In genomic region chr6:139425780-139426179, GRCh38 we compare ENCODE assay signal across 20 cellular contexts. TPM values are rescaled to one million over a fixed set of nuclear protein-coding genes. Genes with fewer than 3 reads are reported as not detected.
DNase-seq lines count a peak whose midpoint lies in the region; ATAC-seq, FAIRE-seq and TF ChIP-seq lines count a peak whose summit lies in the region.
"Had no signal": no experiment of that assay in that cellular context is flagged by ENCODE, and none has a peak within 500 bp of the region (broad histone marks: within the 10 kb centered on the region; RNA-seq: fewer than 3 reads in every experiment).

No MANE protein-coding gene starts in this region.

- WGBS in K562 (ENCODE audit: insufficient coverage, low coverage, missing lambda C conversion rate) = 34% methylated on average over 2 of the region's 2 CpGs

- in situ Hi-C loops in K562 (cut with MboI) = no loop called here

- no TSS peak for BruUV-seq in K562 (replicated peaks; lab: Mats Ljungman, UMichigan)

- no peak for TF ChIP-seq CTCF in K562 (IDR thresholded peaks at IDR 0.05 in 2 of 3, conservative IDR thresholded peaks at IDR 0.05 in 1 of 3; ENCODE audit: insufficient read depth in 2 of 3, low read depth in 1 of 3, low read length in 3 of 3)
- no peak for TF ChIP-seq CTCF in GM10248 (IDR thresholded peaks at IDR 0.05; ENCODE audit: control extremely low read depth, extremely low read depth, low read depth, missing control alignments)

- TF ChIP-seq POLR2A in K562 (conservative IDR thresholded peaks at IDR 0.05) = no peak

- H3K4me1 ChIP-seq in K562 (replicated peaks in 1 of 2; ENCODE audit: control insufficient read depth in 2 of 2, insufficient read depth in 2 of 2, low read length in 2 of 2) = peaks cover 3 to 17% of the 10 kb centered on the region in 2 experiments; a peak in 4 of 5 replicates
- H3K4me1 ChIP-seq in SJCRH30 = 0 out of 2 replicates have a peak, but pooled peaks cover 3% of the 10 kb centered on the region

- intact Hi-C loops in K562 (cut with micrococcal nuclease) = no loop called here

- TF ChIP-seq EP300 in K562 (IDR thresholded peaks at IDR 0.05; ENCODE audit: low read length) = no peak

- ATAC-seq in K562 = no peak
- no peak for ATAC-seq in HG03439 (IDR thresholded peaks at IDR 0.05; ENCODE audit: unreplicated experiment)
- ATAC-seq: HepG2, PC-3 had no signal

- FAIRE-seq in K562 (lab: Jason Lieb, UNC) = no peak
- FAIRE-seq: G401.6, HepG2 had no signal

- no peaks in the 10 kb centered on the region for H3K9me1 ChIP-seq in K562 (ENCODE audit: control insufficient read depth, insufficient read depth, low read length)

- no peak overlapping the region for H3K9ac ChIP-seq in K562 (ENCODE audit: insufficient read depth in 1 of 2, low read depth in 2 of 2, low read length in 2 of 2)

- no peak overlapping the region for H3K27ac ChIP-seq in K562 (ENCODE audit: extremely low read depth, low read depth, low read length)
- H3K27ac ChIP-seq in SJCRH30 = no peak overlapping the region
- H3K27ac ChIP-seq: RWPE1 had no signal

- CTCF ChIA-PET in K562 (lab: Yijun Ruan, JAX; ENCODE audit: low intra/inter-chr PET ratio) = no interaction called here
- CTCF ChIA-PET in GM10248 (lab: Yijun Ruan, JAX) = interaction anchor here (1.6 kb wide), 1 partner anchor 9 kb away, joined by 5 read pairs; no protein-coding TSS in a partner anchor

- H3K27me3 ChIP-seq in K562 (ENCODE audit: control insufficient read depth in 2 of 2, insufficient read depth in 2 of 2, low read length in 2 of 2) (no peaks in the 10 kb centered on the region), SJCRH30 (no peaks in the 10 kb centered on the region)

- 0 out of 2 replicates have a peak overlapping the region, but pooled peaks have one; percentile 1 for H2AFZ ChIP-seq in K562 (ENCODE audit: low read depth, low read length)

- no peak overlapping the region for H3K4me3 ChIP-seq in K562
- H3K4me3 ChIP-seq in SJCRH30 = no peak overlapping the region

- TF ChIP-seq RAD21 in K562 (CRISPR knock-in tag; conservative IDR thresholded peaks at IDR 0.05 in 1 of 2, IDR thresholded peaks at IDR 0.05 in 1 of 2) = no peak

- H4K20me1 ChIP-seq in K562 (replicated peaks; ENCODE audit: control insufficient read depth, insufficient read depth, low read length) = no peaks in the 10 kb centered on the region

- H3K9me3 ChIP-seq in K562 (replicated peaks; ENCODE audit: control insufficient read depth, insufficient read depth, low read depth, low read length) (no peaks in the 10 kb centered on the region), SJCRH30 (replicated peaks) (no peaks in the 10 kb centered on the region)

- no peaks in the 10 kb centered on the region for H3K79me2 ChIP-seq in K562 (ENCODE audit: control insufficient read depth, insufficient read depth, low read length)

- peak; percentile 17 for DNase-seq in NCI-H2171 treated with DMSO at 0.1 percent for 48 hours (lab: John Stamatoyannopoulos, UW)
- DNase-seq in NCI-H2171 (lab: John Stamatoyannopoulos, UW) = no peak
- DNase-seq in NCI-H2107 (lab: John Stamatoyannopoulos, UW) = peak; percentile 51
- DNase-seq in K562 (ENCODE audit: extremely low read depth in 1 of 4, low spot score in 3 of 4) = no peak
- DNase-seq in renal cortical epithelial cell (ENCODE audit: low read depth) = peak; percentile 44
- no peak for DNase-seq in GM10248 (ENCODE audit: extremely low spot score)
- DNase-seq in SJCRH30 = no peak
- DNase-seq: 8988T, DND-41, KG1, NCI-H1436 treated with DMSO at 0.1 percent for 48 hours, NCI-H2081 treated with DMSO at 0.1 percent for 48 hours, NCI-H446 treated with DMSO at 0.1 percent for 48 hours, NCI-H82, PC-3, SIG-M5 had no signal

- POLR2A ChIA-PET in K562 (lab: Yijun Ruan, JAX) = interaction anchor here (0.5 to 1.9 kb wide), 3 partner anchors 10 to 1515 kb away, joined by 3 to 6 read pairs (median 6); no protein-coding TSS in a partner anchor
- POLR2A ChIA-PET in GM10248 (lab: Yijun Ruan, JAX) = no interaction called here

- H3K36me3 ChIP-seq in K562 (ENCODE audit: control insufficient read depth, insufficient read depth, low read length) (no peaks in the 10 kb centered on the region), SJCRH30 (no peaks in the 10 kb centered on the region)

- no peak overlapping the region for H3K4me2 ChIP-seq in K562 (ENCODE audit: insufficient read depth, low read length)

TF ChIP-seq in K562, 482 proteins besides CTCF, POLR2A, EP300 and RAD21 (continues in another document):
- TF ChIP-seq NFRKB (IDR thresholded peaks at IDR 0.05; ENCODE audit: low read depth) = no peak
- no peak for TF ChIP-seq IRF1 (CRISPR knock-in tag; IDR thresholded peaks at IDR 0.05; ENCODE audit: borderline replicate concordance)
- no peak for TF ChIP-seq ZC3H11A (IDR thresholded peaks at IDR 0.05; ENCODE audit: low read depth, low read length)
- no peak for TF ChIP-seq PATZ1 (CRISPR knock-in tag; IDR thresholded peaks at IDR 0.05; ENCODE audit: borderline replicate concordance)
- TF ChIP-seq, protein P1, sequence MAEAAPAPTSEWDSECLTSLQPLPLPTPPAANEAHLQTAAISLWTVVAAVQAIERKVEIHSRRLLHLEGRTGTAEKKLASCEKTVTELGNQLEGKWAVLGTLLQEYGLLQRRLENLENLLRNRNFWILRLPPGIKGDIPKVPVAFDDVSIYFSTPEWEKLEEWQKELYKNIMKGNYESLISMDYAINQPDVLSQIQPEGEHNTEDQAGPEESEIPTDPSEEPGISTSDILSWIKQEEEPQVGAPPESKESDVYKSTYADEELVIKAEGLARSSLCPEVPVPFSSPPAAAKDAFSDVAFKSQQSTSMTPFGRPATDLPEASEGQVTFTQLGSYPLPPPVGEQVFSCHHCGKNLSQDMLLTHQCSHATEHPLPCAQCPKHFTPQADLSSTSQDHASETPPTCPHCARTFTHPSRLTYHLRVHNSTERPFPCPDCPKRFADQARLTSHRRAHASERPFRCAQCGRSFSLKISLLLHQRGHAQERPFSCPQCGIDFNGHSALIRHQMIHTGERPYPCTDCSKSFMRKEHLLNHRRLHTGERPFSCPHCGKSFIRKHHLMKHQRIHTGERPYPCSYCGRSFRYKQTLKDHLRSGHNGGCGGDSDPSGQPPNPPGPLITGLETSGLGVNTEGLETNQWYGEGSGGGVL (CRISPR knock-in tag; IDR thresholded peaks at IDR 0.05) = no peak
- TF ChIP-seq, protein P2, sequence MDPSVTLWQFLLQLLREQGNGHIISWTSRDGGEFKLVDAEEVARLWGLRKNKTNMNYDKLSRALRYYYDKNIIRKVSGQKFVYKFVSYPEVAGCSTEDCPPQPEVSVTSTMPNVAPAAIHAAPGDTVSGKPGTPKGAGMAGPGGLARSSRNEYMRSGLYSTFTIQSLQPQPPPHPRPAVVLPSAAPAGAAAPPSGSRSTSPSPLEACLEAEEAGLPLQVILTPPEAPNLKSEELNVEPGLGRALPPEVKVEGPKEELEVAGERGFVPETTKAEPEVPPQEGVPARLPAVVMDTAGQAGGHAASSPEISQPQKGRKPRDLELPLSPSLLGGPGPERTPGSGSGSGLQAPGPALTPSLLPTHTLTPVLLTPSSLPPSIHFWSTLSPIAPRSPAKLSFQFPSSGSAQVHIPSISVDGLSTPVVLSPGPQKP (CRISPR knock-in tag; IDR thresholded peaks at IDR 0.05) = no peak
- no peak for TF ChIP-seq CHD1 (IDR thresholded peaks at IDR 0.05; ENCODE audit: low read length)

RNA-seq across cellular contexts. Expression of gene CITED2, which starts 51.3 kb away (rescaled TPM):
- 15.3 and 17.8 TPM in 2 replicates for total RNA-seq in K562 (2011; cell fraction: chromatin; rRNA removed; ENCODE audit: low replicate concordance)
- total RNA-seq in K562 (2011; cell fraction: nucleolus; rRNA removed) = 22.8 and 25.8 TPM in 2 replicates
- total RNA-seq in K562 (2011; cell fraction: nucleoplasm; rRNA removed) = 18.8 and 19.2 TPM in 2 replicates
- total RNA-seq in K562 (2014; rRNA removed) (56.6 and 80.0 TPM in 2 replicates), K562 (2014; rRNA removed; fragmentation: Illumina TruSeq; extraction: Trizol) (15.3 and 18.2 TPM in 2 replicates), K562 (2015; rRNA removed; fragmentation: Illumina TruSeq; extraction: Trizol) (12.0 and 13.5 TPM in 2 replicates), K562 (2021) (80.9 and 86.1 TPM in 2 replicates), renal cortical epithelial cell (55.7 and 151 TPM in 2 replicates)
- polyA plus RNA-seq in K562 (2011; rRNA removed) (17.5 and 44.7 TPM in 2 replicates), K562 (2014; fragmentation: Illumina TruSeq; extraction: Trizol) (43.4 and 44.8 TPM in 2 replicates), K562 (2014; fragmentation: Nextera tagmentation; extraction: Ambion mirVana) (under 1 TPM; 0.21 to 0.43 TPM), K562 (2014; rRNA removed) (34.2 and 34.8 TPM in 2 replicates)
- polyA plus RNA-seq in K562 (2011; cell fraction: cytosol; rRNA removed) = 24.9 and 64.7 TPM in 2 replicates
- polyA plus RNA-seq in K562 (2011; cell fraction: nucleus; rRNA removed) = 35.6 and 45.1 TPM in 2 replicates
- 30.8 and 32.8 TPM in 2 replicates for polyA plus RNA-seq in K562 (2012)
- 8.4 and 17.5 TPM in 2 replicates for polyA minus RNA-seq in K562 (2011; rRNA and poly(A)+ RNA removed)
- 22.9 and 45.5 TPM in 2 replicates for polyA minus RNA-seq in K562 (2011; cell fraction: cytosol; rRNA and poly(A)+ RNA removed)
- 19.1 and 55.8 TPM in 2 replicates for polyA minus RNA-seq in K562 (2011; cell fraction: nucleus; rRNA and poly(A)+ RNA removed)
- 23.6 and 24.6 TPM in 2 replicates for total RNA-seq in SJCRH30 (2014; rRNA removed; shearing (Covaris generic))

Comparison
In these comparisons a context has a peak if more than half of its experiments do, and no peak if none do; other contexts are left out.
1. DNase-seq: peak in NCI-H2171 treated with DMSO at 0.1 percent for 48 hours (single experiment), NCI-H2107 (single experiment) and renal cortical epithelial cell (single experiment); none in NCI-H2171 (single experiment), K562 (0 of 4), GM10248 (single experiment) and SJCRH30 (0 of 2).